ENCODE assay signal across 21 cellular contexts in genomic region chr9:97059661-97060060, GRCh38. TPM values are rescaled to one million over a fixed set of nuclear protein-coding genes. Genes with fewer than 3 reads are reported as not detected.
DNase-seq lines count a peak whose midpoint lies in the region; ATAC-seq and TF ChIP-seq lines count a peak whose summit lies in the region.
"Had no signal": no experiment of that assay in that cellular context is flagged by ENCODE, and none has a peak within 500 bp of the region (broad histone marks: within the 10 kb centered on the region; RNA-seq: fewer than 3 reads in every experiment).

No MANE protein-coding gene starts in this region.

- CTCF ChIA-PET in Calu3 (lab: Charles Lee), result interaction anchor here (0.7 kb wide), 1 partner anchor 10 kb away, joined by 3 read pairs; no protein-coding TSS in a partner anchor
- CTCF ChIA-PET in OCI-LY7 (lab: Charles Lee; ENCODE audit: unreplicated experiment), result no interaction called here

- H3K36me3 ChIP-seq in GM23338 (ENCODE audit: insufficient read depth), result no peaks in the 10 kb centered on the region
- no peaks in the 10 kb centered on the region for H3K36me3 ChIP-seq in OCI-LY7 (ENCODE audit: insufficient read depth, low read length)
- H3K36me3 ChIP-seq: heart right ventricle had no signal

- POLR2A ChIA-PET in OCI-LY7 (lab: Charles Lee), result no interaction called here

- no peaks in the 10 kb centered on the region for H3K27me3 ChIP-seq in GM23338 (ENCODE audit: insufficient read depth)
- H3K27me3 ChIP-seq in foreskin keratinocyte, result no peaks in the 10 kb centered on the region

- H3K4me3 ChIP-seq in GM23338 (no peak overlapping the region), OCI-LY7 (ENCODE audit: low read depth, low read length, poor library complexity, severe bottlenecking) (no peak overlapping the region)
- H3K4me3 ChIP-seq: heart right ventricle had no signal

- H3K27me3 Mint-ChIP-seq in Calu3 (ENCODE audit: unreplicated experiment) (no peaks in the 10 kb centered on the region), GM23338 (ENCODE audit: insufficient read depth, low read depth, poor library complexity) (peaks cover 8% of the 10 kb centered on the region)

- peaks cover 4% of the 10 kb centered on the region; the same call in 1 of the 2 replicates for H3K9me2 ChIP-seq in GM23338 (ENCODE audit: insufficient read depth)
- H3K9me2 ChIP-seq in OCI-LY7 (ENCODE audit: insufficient read depth, low read length), result no peaks in the 10 kb centered on the region

- no peaks in the 10 kb centered on the region for H3K79me2 ChIP-seq in GM23338 (replicated peaks; ENCODE audit: insufficient read depth)
- H3K79me2 ChIP-seq in OCI-LY7 (ENCODE audit: insufficient read depth, low read depth, low read length), result no peaks in the 10 kb centered on the region
- H3K79me2 ChIP-seq: parathyroid adenoma had no signal

- DNase-seq in Calu3 (peak; percentile 39), GM23338 (ENCODE audit: low spot score) (no peak), RKO (ENCODE audit: low spot score) (peak; percentile 48), foreskin keratinocyte (peak; percentile 83 to 97), NCI-H524 treated with DMSO at 0.1 percent for 48 hours (lab: John Stamatoyannopoulos, UW) (no peak), OCI-LY7 (ENCODE audit: low spot score) (no peak), mesenteric fat pad (ENCODE audit: low spot score) (no peak)
- DNase-seq: amygdala; central memory CD4-positive, alpha-beta T cell; COR-L47; heart right ventricle; mesenchymal stem cell; natural killer cell; NCI-H1417 treated with DMSO at 0.1 percent for 48 hours; NCI-H2227 treated with DMSO at 0.1 percent for 48 hours; SHP77 treated with DMSO at 0.1 percent for 48 hours; stimulated activated CD4-positive, alpha-beta T cell treated with anti-CD3 and anti-CD28 coated beads, Interleukin-2, amount 100 ng/mL, for 48 hours; T-helper 17 cell had no signal

- H3K27ac Mint-ChIP-seq in Calu3 (ENCODE audit: unreplicated experiment) (peak overlapping the region; percentile 2), GM23338 (no peak overlapping the region)
- H3K27ac Mint-ChIP-seq: activated T-helper 2 cell treated with anti-CD3 and anti-CD28 coated beads, Interferon-gamma antibody, Interleukin-2, Interleukin-4, amounts not matched to agents 10 μg/mL and 5 μg/mL and 100 μg/mL, durations not matched to agents 14 hours and 24 hours and 36 hours; natural killer cell; T-helper 17 cell had no signal

- no peak for ATAC-seq in GM23338
- ATAC-seq in foreskin keratinocyte, result peak; percentile 93
- no peak for ATAC-seq in GM18519 (IDR thresholded peaks at IDR 0.05; ENCODE audit: low FRiP score, unreplicated experiment)
- ATAC-seq: heart right ventricle, natural killer cell, T-helper 17 cell had no signal

- peaks cover 2% of the 10 kb centered on the region; the same call in 1 of the 2 replicates for H3K4me1 ChIP-seq in GM23338 (ENCODE audit: insufficient read depth)
- H3K4me1 ChIP-seq in foreskin keratinocyte, result peaks cover 23% of the 10 kb centered on the region
- no peaks in the 10 kb centered on the region for H3K4me1 ChIP-seq in OCI-LY7 (ENCODE audit: insufficient read depth, low read length, poor library complexity, severe bottlenecking)
- H3K4me1 ChIP-seq: heart right ventricle, parathyroid adenoma had no signal

- intact Hi-C loops in Calu3 (cut with micrococcal nuclease; ENCODE audit: unreplicated experiment) (no loop called here), OCI-LY7 (cut with micrococcal nuclease; ENCODE audit: unreplicated experiment) (no loop called here)

- H4K20me1 ChIP-seq in GM23338 (replicated peaks; ENCODE audit: insufficient read depth), result no peaks in the 10 kb centered on the region
- no peaks in the 10 kb centered on the region for H4K20me1 ChIP-seq in OCI-LY7 (ENCODE audit: insufficient read depth, low read length)

- no peak for TF ChIP-seq CTCF in Calu3 (IDR thresholded peaks at IDR 0.05; ENCODE audit: unreplicated experiment)
- TF ChIP-seq CTCF in GM23338 (conservative IDR thresholded peaks at IDR 0.05; ENCODE audit: low read depth in 2 of 2), result no peak
- TF ChIP-seq CTCF in foreskin keratinocyte (conservative IDR thresholded peaks at IDR 0.05), result no peak
- no peak for TF ChIP-seq CTCF in OCI-LY7 (conservative IDR thresholded peaks at IDR 0.05; ENCODE audit: low read length)

- H3K4me3 Mint-ChIP-seq in Calu3 (ENCODE audit: low read depth, unreplicated experiment) (no peak overlapping the region), GM23338 (no peak overlapping the region)
- H3K4me3 Mint-ChIP-seq: natural killer cell, T-helper 17 cell had no signal

- no peak overlapping the region for H3K4me2 ChIP-seq in GM23338
- no peak overlapping the region for H3K4me2 ChIP-seq in OCI-LY7 (ENCODE audit: low read length)

- H3K9me3 ChIP-seq in OCI-LY7 (ENCODE audit: low read length), result no peaks in the 10 kb centered on the region
- H3K9me3 ChIP-seq: heart right ventricle had no signal

- H3K36me3 Mint-ChIP-seq in Calu3 (ENCODE audit: insufficient read depth, unreplicated experiment) (no peaks in the 10 kb centered on the region), GM23338 (ENCODE audit: low read depth) (no peaks in the 10 kb centered on the region)
- H3K36me3 Mint-ChIP-seq: natural killer cell had no signal

- H2AFZ ChIP-seq in GM23338 (peak overlapping the region; percentile 83), OCI-LY7 (ENCODE audit: low read length) (no peak overlapping the region)
- H2AFZ ChIP-seq: parathyroid adenoma had no signal

- no TSS peak for BruUV-seq in Calu3 (replicated peaks; lab: Mats Ljungman, UMichigan)
- BruUV-seq in OCI-LY7 (replicated peaks; lab: Mats Ljungman, UMichigan), result no TSS peak

- H3K9me3 Mint-ChIP-seq in Calu3 (ENCODE audit: low read depth, unreplicated experiment) (no peaks in the 10 kb centered on the region), GM23338 (no peaks in the 10 kb centered on the region)
- H3K9me3 Mint-ChIP-seq: activated T-helper 2 cell treated with anti-CD3 and anti-CD28 coated beads, Interferon-gamma antibody, Interleukin-2, Interleukin-4, amounts not matched to agents 10 μg/mL and 5 μg/mL and 100 μg/mL, durations not matched to agents 14 hours and 24 hours and 36 hours; natural killer cell had no signal

- H3K27ac ChIP-seq in GM23338 (ENCODE audit: low read depth), result no peak overlapping the region
- H3K27ac ChIP-seq in foreskin keratinocyte, result peak overlapping the region; percentile 91
- H3K27ac ChIP-seq in OCI-LY7 (ENCODE audit: low read depth, low read length, poor library complexity, severe bottlenecking), result no peak overlapping the region
- H3K27ac ChIP-seq: heart right ventricle, parathyroid adenoma had no signal

- H3F3A ChIP-seq in GM23338 (replicated peaks; ENCODE audit: low read depth), result no peaks in the 10 kb centered on the region

- H3K4me1 Mint-ChIP-seq in Calu3 (ENCODE audit: low read depth, unreplicated experiment) (peaks cover 9% of the 10 kb centered on the region), GM23338 (peaks cover 2% of the 10 kb centered on the region)
- H3K4me1 Mint-ChIP-seq: natural killer cell, T-helper 17 cell had no signal

TF ChIP-seq in GM23338, 12 proteins besides CTCF, POLR2A, EP300 and RAD21 (continues in another document):
- TF ChIP-seq ZNF114 (CRISPR knock-in tag; IDR thresholded peaks at IDR 0.05), result no peak
- TF ChIP-seq ZNF331 (CRISPR knock-in tag; IDR thresholded peaks at IDR 0.05; ENCODE audit: low read depth), result no peak
- no peak for TF ChIP-seq EZH2 (IDR thresholded peaks at IDR 0.05; ENCODE audit: low read depth, unreplicated experiment)
- no peak for TF ChIP-seq ETS1 (IDR thresholded peaks at IDR 0.05)
- no peak for TF ChIP-seq NANOG (IDR thresholded peaks at IDR 0.05; ENCODE audit: borderline replicate concordance)
- no peak for TF ChIP-seq POLR2AphosphoS5 (IDR thresholded peaks at IDR 0.05; ENCODE audit: low read depth)

RNA-seq across cellular contexts. Expression of gene CTSV, which starts 20.7 kb away (rescaled TPM):
- total RNA-seq in Calu3 (2022), result 21.4 and 23.3 TPM in 2 replicates
- total RNA-seq in GM23338 (2014; rRNA removed; shearing (Covaris generic)), result 59.1 and 63.4 TPM in 2 replicates
- polyA plus RNA-seq in GM23338 (2016; fragmentation: Nextera tagmentation; extraction: Ambion mirVana), result 89.9 and 97.9 TPM in 2 replicates
- 29.7 and 39.8 TPM in 2 replicates for total RNA-seq in foreskin keratinocyte
- polyA plus RNA-seq in foreskin keratinocyte, result 29.3 and 43.6 TPM in 2 replicates
- 1.3 TPM in 2 replicates for total RNA-seq in OCI-LY7 (2014; rRNA removed; shearing (Covaris generic))
- 0.25 and 0.31 TPM in 2 replicates for total RNA-seq in OCI-LY7 (2022)
- 0.22 TPM for total RNA-seq in mesenteric fat pad
- total RNA-seq: T-helper 17 cell had no signal

Comparison
In these comparisons a context has a peak if more than half of its experiments do, and no peak if none do; other contexts are left out.
1. DNase-seq: peak in Calu3 (single experiment), RKO (single experiment) and foreskin keratinocyte (2 of 2); none in GM23338 (single experiment), NCI-H524 treated with DMSO at 0.1 percent for 48 hours (single experiment), OCI-LY7 (single experiment) and mesenteric fat pad (single experiment).